Comparison of ENCODE assay signal across 28 cellular contexts in genomic region chr2:63572001-63572400, GRCh38.
"Had no signal": no experiment of that assay in that cellular context is flagged by ENCODE, and none has a peak within 500 bp of the region (broad histone marks: within the 10 kb centered on the region; RNA-seq: fewer than 3 reads in every experiment).

No MANE protein-coding gene starts in this region.

- H3K36me3 Mint-ChIP-seq: stimulated activated effector memory CD8-positive, alpha-beta T cell treated with anti-CD3 and anti-CD28 coated beads, Interleukin-12 subunit alpha, Interleukin-12 subunit beta, amount 100 ng/mL, for 72 hours had no signal

- H3K36me3 ChIP-seq: gastrocnemius medialis, left lung, ovary, sigmoid colon, stomach, upper lobe of left lung had no signal

- H3K27ac Mint-ChIP-seq: effector memory CD8-positive, alpha-beta T cell; naive thymus-derived CD8-positive, alpha-beta T cell; nephron progenitor cell; stimulated activated effector memory CD8-positive, alpha-beta T cell treated with anti-CD3 and anti-CD28 coated beads, Interleukin-12 subunit alpha, Interleukin-12 subunit beta, amount 100 ng/mL, for 72 hours had no signal

- H3K4me1 Mint-ChIP-seq: nephron progenitor cell; stimulated activated effector memory CD8-positive, alpha-beta T cell treated with anti-CD3 and anti-CD28 coated beads, Interleukin-12 subunit alpha, Interleukin-12 subunit beta, amount 100 ng/mL, for 72 hours had no signal

- H3K27me3 Mint-ChIP-seq: effector memory CD8-positive, alpha-beta T cell; naive thymus-derived CD8-positive, alpha-beta T cell had no signal

- H3K4me3 Mint-ChIP-seq: effector memory CD8-positive, alpha-beta T cell; naive thymus-derived CD8-positive, alpha-beta T cell; nephron progenitor cell; stimulated activated effector memory CD8-positive, alpha-beta T cell treated with anti-CD3 and anti-CD28 coated beads, Interleukin-12 subunit alpha, Interleukin-12 subunit beta, amount 100 ng/mL, for 72 hours had no signal

- H3K27me3 ChIP-seq: gastrocnemius medialis, left lung, ovary, sigmoid colon, stomach, tibial artery, upper lobe of left lung had no signal

- H3K4me3 ChIP-seq: gastrocnemius medialis, left lung, ovary, psoas muscle, sigmoid colon, stomach, tibial artery, upper lobe of left lung had no signal

- DNase-seq: cortex of kidney; effector memory CD8-positive, alpha-beta T cell; foreskin fibroblast; gastrocnemius medialis; head of caudate nucleus; left cardiac atrium; left lung; mesenchymal stem cell; midbrain; naive thymus-derived CD8-positive, alpha-beta T cell; nephron progenitor cell; nucleus accumbens; ovary; posterior cingulate gyrus; psoas muscle; right cardiac atrium; sigmoid colon; stimulated activated CD4-positive, alpha-beta T cell treated with anti-CD3 and anti-CD28 coated beads, Interleukin-2, amount 100 ng/mL, for 24 hours; stimulated activated CD4-positive, alpha-beta T cell treated with anti-CD3 and anti-CD28 coated beads, Interleukin-4, amount 100 ng/mL, for 24 hours; stimulated activated naive CD4-positive, alpha-beta T cell treated with Interleukin-2 at 50 U/mL for 16 hours; stomach; tibial artery; upper lobe of left lung had no signal

- ATAC-seq: effector memory CD8-positive, alpha-beta T cell; esophagus mucosa; gastrocnemius medialis; left cardiac atrium; left lung; naive thymus-derived CD8-positive, alpha-beta T cell; psoas muscle; stimulated activated effector memory CD8-positive, alpha-beta T cell treated with anti-CD3 and anti-CD28 coated beads, Interleukin-12 subunit alpha, Interleukin-12 subunit beta, amount 100 ng/mL, for 72 hours had no signal

- H3K4me1 ChIP-seq: gastrocnemius medialis, left lung, psoas muscle, sigmoid colon, upper lobe of left lung had no signal

- FAIRE-seq: islet of Langerhans, urothelium cell line had no signal

- H3K9me3 ChIP-seq: gastrocnemius medialis, ovary had no signal

- H3K27ac ChIP-seq: epithelial cell of prostate, gastrocnemius medialis, left lung, ovary, psoas muscle, sigmoid colon, tibial artery, upper lobe of left lung had no signal
